18 cellular contexts compared by ENCODE assay signal in the genomic region with DNA sequence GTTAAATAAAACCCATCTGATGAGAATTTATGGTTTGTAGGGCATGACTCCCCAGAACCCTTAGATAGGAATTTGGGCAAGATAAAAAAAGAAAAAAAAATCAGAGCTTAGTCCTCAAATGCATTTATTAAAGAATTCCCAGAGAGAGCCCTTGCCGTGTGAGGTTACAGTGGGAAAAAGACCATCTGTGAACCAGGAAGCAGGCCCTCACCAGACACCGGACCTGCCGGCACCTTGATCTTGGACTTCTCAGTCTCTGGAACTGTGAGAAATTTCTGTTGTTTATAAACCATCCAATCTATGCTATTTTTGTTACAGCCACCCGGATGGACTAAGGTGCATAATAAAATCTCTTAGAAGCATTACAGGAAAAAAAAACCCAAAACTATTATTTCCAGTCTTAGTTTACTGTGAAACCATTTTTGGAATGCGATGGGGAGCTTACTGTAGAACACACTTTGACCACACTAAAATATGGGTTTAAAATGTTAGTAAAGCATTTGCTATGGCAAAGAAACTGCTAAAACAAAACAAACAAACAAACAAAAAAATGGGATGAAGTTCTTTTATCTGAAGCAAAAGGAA.
DNase-seq lines count a peak whose midpoint lies in the region; FAIRE-seq and TF ChIP-seq lines count a peak whose summit lies in the region.
"Had no signal": no experiment of that assay in that cellular context is flagged by ENCODE, and none has a peak within 500 bp of the region (broad histone marks: within the 10 kb centered on the region; RNA-seq: fewer than 3 reads in every experiment).

No MANE protein-coding gene starts in this region.

- H3K4me1 ChIP-seq in GM23248 (ENCODE audit: insufficient read depth) = peaks cover 4% of the 10 kb centered on the region; the same call in 1 of the 2 replicates
- peaks cover 17% of the 10 kb centered on the region for H3K4me1 ChIP-seq in SJSA1 (replicated peaks)
- peaks cover 3% of the 10 kb centered on the region for H3K4me1 ChIP-seq in osteoblast (ENCODE audit: insufficient read depth, low read length)
- no peaks in the 10 kb centered on the region for H3K4me1 ChIP-seq in right atrium auricular region

- 75 to 78% methylated on average over 5 of the region's 5 CpGs for WGBS in GM23248 (ENCODE audit: low coverage in 1 of 2, low lambda C conversion rate in 2 of 2, missing lambda C conversion rate in 2 of 2), 2 experiments

- H3K9me3 ChIP-seq in GM23248 (ENCODE audit: low read depth) = no peaks in the 10 kb centered on the region
- H3K9me3 ChIP-seq in SJSA1 (replicated peaks) = no peaks in the 10 kb centered on the region
- H3K9me3 ChIP-seq in osteoblast (ENCODE audit: low read depth, low read length) = no peaks in the 10 kb centered on the region
- H3K9me3 ChIP-seq in right atrium auricular region = peaks cover 0 to 3% of the 10 kb centered on the region in 2 donors

- FAIRE-seq in urothelium cell line (lab: Jason Lieb, UNC) = no peak
- FAIRE-seq: H1 had no signal

- in situ Hi-C loops in GM23248 (cut with MboI) = no loop called here

- H3K27ac ChIP-seq in GM23248 = no peak overlapping the region
- H3K27ac ChIP-seq in SJSA1 = peak overlapping the region; percentile 56
- no peak overlapping the region for H3K27ac ChIP-seq in osteoblast (ENCODE audit: low read depth, low read length)
- no peak overlapping the region for H3K27ac ChIP-seq in right atrium auricular region

- no peaks in the 10 kb centered on the region for H3K27me3 ChIP-seq in GM23248 (replicated peaks; ENCODE audit: insufficient read depth)
- no peaks in the 10 kb centered on the region for H3K27me3 ChIP-seq in SJSA1 (replicated peaks)
- no peaks in the 10 kb centered on the region for H3K27me3 ChIP-seq in osteoblast (ENCODE audit: insufficient read depth, low read length)
- H3K27me3 ChIP-seq in right atrium auricular region = no peaks in the 10 kb centered on the region

- TF ChIP-seq CTCF in osteoblast (IDR thresholded peaks at IDR 0.05; ENCODE audit: extremely low read depth, low read depth, low read length) (no peak), right atrium auricular region (IDR thresholded peaks at IDR 0.05) (no peak)

- H3K4me2 ChIP-seq in GM23248 (ENCODE audit: unreplicated experiment) (no peak overlapping the region), osteoblast (ENCODE audit: insufficient read depth, low read length) (no peak overlapping the region)

- H3K36me3 ChIP-seq in GM23248 (ENCODE audit: low read depth) = no peaks in the 10 kb centered on the region
- no peaks in the 10 kb centered on the region for H3K36me3 ChIP-seq in SJSA1
- H3K36me3 ChIP-seq in osteoblast (ENCODE audit: insufficient read depth, low read length) = no peaks in the 10 kb centered on the region
- no peaks in the 10 kb centered on the region for H3K36me3 ChIP-seq in right atrium auricular region

- H3K4me3 ChIP-seq in GM23248 (no peak overlapping the region), SJSA1 (no peak overlapping the region), osteoblast (ENCODE audit: insufficient read depth, low read length) (no peak overlapping the region), right atrium auricular region (no peak overlapping the region)

- H2AFZ ChIP-seq in GM23248 (peak overlapping the region; percentile 18; the same call in 1 of the 2 replicates), osteoblast (ENCODE audit: low read length) (peak overlapping the region; percentile 75)

- H3K79me2 ChIP-seq in GM23248 (ENCODE audit: insufficient read depth) = no peaks in the 10 kb centered on the region
- H3K79me2 ChIP-seq in osteoblast (ENCODE audit: insufficient read depth, low read length) = no peaks in the 10 kb centered on the region

- H4K20me1 ChIP-seq in GM23248 (ENCODE audit: insufficient read depth) (no peaks in the 10 kb centered on the region), osteoblast (ENCODE audit: insufficient read depth, low read length) (no peaks in the 10 kb centered on the region)

- H3K9me2 ChIP-seq in GM23248 (ENCODE audit: insufficient read depth) = no peaks in the 10 kb centered on the region

- no peak overlapping the region for H3K9ac ChIP-seq in GM23248

- DNase-seq in GM23248 (no peak), SJSA1 (ENCODE audit: low read depth in 1 of 2, low spot score in 2 of 2) (peak in 1 of 2 experiments; percentile 60), fibroblast of peridontal ligament (ENCODE audit: extremely low read depth) (peak; percentile 7), osteoblast (ENCODE audit: insufficient read length, low spot score, missing footprints) (no peak), NCI-H345 (lab: John Stamatoyannopoulos, UW) (no peak), urothelium cell line (ENCODE audit: low spot score) (no peak), right atrium auricular region (ENCODE audit: low spot score) (no peak), nucleus accumbens (lab: John Stamatoyannopoulos, UW) (no peak)
- DNase-seq: AML-193, DMS 273 treated with DMSO at 0.1 percent for 48 hours, NCI-H1436, NCI-H2029, NCI-H2171 treated with DMSO at 0.1 percent for 48 hours, NCI-H748 treated with DMSO at 0.1 percent for 48 hours, OCI-M1, RPMI8226, SIG-M5 had no signal

- no peaks in the 10 kb centered on the region for H3F3A ChIP-seq in GM23248 (ENCODE audit: insufficient read depth)
